In genomic region chr13:114065141-114065925, GRCh38 we compare ENCODE assay signal across 8 cellular contexts.
A peak's percentile ranks its signal among the peaks of the same experiment; 100 is the strongest.
DNase-seq lines count a peak whose midpoint lies in the region; ATAC-seq, FAIRE-seq and TF ChIP-seq lines count a peak whose summit lies in the region.

No MANE protein-coding gene starts in this region.

- H3K27ac ChIP-seq in mammary epithelial cell (ENCODE audit: insufficient read depth, low read depth, low read length): peak overlapping the region; percentile 83

- TF ChIP-seq CTCF in activated B cell treated with CpG ODN at 0.5 μM for 24 hours (IDR thresholded peaks at IDR 0.05): no peak
- no peak for TF ChIP-seq CTCF in mammary epithelial cell (conservative IDR thresholded peaks at IDR 0.05 in 1 of 2, IDR thresholded peaks at IDR 0.05 in 1 of 2; ENCODE audit: extremely low read depth in 1 of 2, insufficient read depth in 1 of 2, low read depth in 1 of 2, low read length in 2 of 2)

- H3K9ac ChIP-seq in mammary epithelial cell (ENCODE audit: insufficient read depth, low read length): peak overlapping the region; percentile 2

- peak; percentile 81 for ATAC-seq in activated B cell treated with CpG ODN at 0.5 μM for 24 hours (ENCODE audit: low read depth)

- peak overlapping the region; percentile 92 for H3K4me2 ChIP-seq in mammary epithelial cell (ENCODE audit: insufficient read depth, low read depth, low read length)

- no peaks in the 10 kb centered on the region for H4K20me1 ChIP-seq in mammary epithelial cell (ENCODE audit: insufficient read depth, low read length)

- H3K36me3 Mint-ChIP-seq in activated B cell treated with CpG ODN at 0.5 μM for 24 hours (ENCODE audit: low read depth): peaks cover 11% of the 10 kb centered on the region
- H3K36me3 Mint-ChIP-seq in immature natural killer cell: no peaks in the 10 kb centered on the region

- in situ Hi-C loops in Caki2 (cut with HindIII; ENCODE audit: low pct_unique_long_range_greater_than_20kb, low sequenced_read_pairs): no loop called here
- in situ Hi-C loops in mammary epithelial cell (cut with MboI; ENCODE audit: low sequenced_read_pairs in 2 of 2): no loop called here

- BruUV-seq in mammary epithelial cell (replicated peaks; lab: Mats Ljungman, UMichigan): no TSS peak

- peaks cover 6% of the 10 kb centered on the region for H3K79me2 ChIP-seq in mammary epithelial cell (ENCODE audit: insufficient read depth, low read length)

- no peaks in the 10 kb centered on the region for H3K36me3 ChIP-seq in mammary epithelial cell (ENCODE audit: insufficient read depth, low read length)

- H3K9me3 Mint-ChIP-seq in activated B cell treated with CpG ODN at 0.5 μM for 24 hours: no peaks in the 10 kb centered on the region
- peaks cover 0 to 5% (median 0%) of the 10 kb centered on the region in 6 donors for H3K9me3 Mint-ChIP-seq in immature natural killer cell

- H3K4me3 ChIP-seq in mammary epithelial cell (replicated peaks in 1 of 3; ENCODE audit: insufficient read depth in 1 of 3, low read depth in 2 of 3, low read length in 3 of 3): peak overlapping the region in 1 of 3 experiments; percentile 40

- H3K27me3 Mint-ChIP-seq in activated B cell treated with CpG ODN at 0.5 μM for 24 hours (no peaks in the 10 kb centered on the region), immature natural killer cell (ENCODE audit: low read depth in 3 of 3) (peaks cover 52 to 70% (median 59%) of the 10 kb centered on the region in 3 donors)

- H3K27ac Mint-ChIP-seq in activated B cell treated with CpG ODN at 0.5 μM for 24 hours: peak overlapping the region; percentile 91
- H3K27ac Mint-ChIP-seq in immature natural killer cell: peak overlapping the region; percentile 93 to 98 (median 97)

- CTCF ChIA-PET in activated B cell treated with CpG ODN at 0.5 μM for 24 hours (lab: Charles Lee): no interaction called here
- CTCF ChIA-PET in mammary epithelial cell (lab: Charles Lee; ENCODE audit: low non-redundant PET): interaction anchor here (0.6 kb wide), 2 partner anchors 13 to 244 kb away, joined by 3 to 16 read pairs; no protein-coding TSS in a partner anchor

- peak; percentile 98 for FAIRE-seq in H54 (lab: Jason Lieb, UNC)

- dilution Hi-C loops in mammary epithelial cell (cut with HindIII; ENCODE audit: low sequenced_read_pairs): no loop called here

- intact Hi-C loops in activated B cell treated with CpG ODN at 0.5 μM for 24 hours (cut with micrococcal nuclease): loop anchor here (1.0 to 5.0 kb wide), 5 partner anchors 16 to 162 kb away; partner anchors contain the start of gene RASA3
- intact Hi-C loops in mammary epithelial cell (cut with micrococcal nuclease): loop anchor here (1.0 to 2.0 kb wide), 2 partner anchors 66 to 115 kb away; no protein-coding TSS in a partner anchor

- H3K4me1 Mint-ChIP-seq in activated B cell treated with CpG ODN at 0.5 μM for 24 hours (peaks cover 68% of the 10 kb centered on the region), immature natural killer cell (peaks cover 74 to 80% of the 10 kb centered on the region in 2 donors)

- peak overlapping the region; percentile 82 for H3K4me3 Mint-ChIP-seq in activated B cell treated with CpG ODN at 0.5 μM for 24 hours
- peak overlapping the region; percentile 80 to 92 (median 88) for H3K4me3 Mint-ChIP-seq in immature natural killer cell

- 8% methylated on average over 9 of the region's 25 CpGs for WGBS in mammary epithelial cell (ENCODE audit: low coverage, missing lambda C conversion rate)

- peak; percentile 31 for TF ChIP-seq POLR2A in H54 (IDR thresholded peaks at IDR 0.05; ENCODE audit: low read depth, low read length)

- H3K27me3 ChIP-seq in mammary epithelial cell (ENCODE audit: insufficient read depth, low read length): no peaks in the 10 kb centered on the region

- H3K4me1 ChIP-seq in mammary epithelial cell (ENCODE audit: insufficient read depth, low read length): peaks cover 37% of the 10 kb centered on the region

- POLR2A ChIA-PET in activated B cell treated with CpG ODN at 0.5 μM for 24 hours (lab: Charles Lee): interaction anchor here (0.6 to 2.7 kb wide), 13 partner anchors 9 to 216 kb away, joined by 3 to 17 read pairs (median 3); partner anchors contain the start of genes CDC16 and UPF3A

- DNase-seq in Caki2 (ENCODE audit: low read depth) (peak; percentile 93), H54 (ENCODE audit: insufficient read length, low spot score) (peak; percentile 99), NCI-H1694 treated with DMSO at 0.1 percent for 48 hours (lab: John Stamatoyannopoulos, UW) (peak; percentile 88), activated B cell treated with CpG ODN at 0.5 μM for 24 hours (peak; percentile 61), mammary epithelial cell (peak; percentile 98), immature natural killer cell (peak; percentile 77 to 80 (median 78)), smooth muscle cell of the brain vasculature (ENCODE audit: low read depth, low spot score) (peak; percentile 98)
- no peak for DNase-seq in NK-92 treated with Interleukin-12 subunit alpha and Interleukin-12 subunit beta, amount 100 ng/mL, for 24 hours (lab: John Stamatoyannopoulos, UW)

- H2AFZ ChIP-seq in mammary epithelial cell (ENCODE audit: low read depth, low read length): peak overlapping the region; percentile 81

- no peaks in the 10 kb centered on the region for H3K9me3 ChIP-seq in mammary epithelial cell (replicated peaks; ENCODE audit: insufficient read depth, low read length)
